In the genomic region with DNA sequence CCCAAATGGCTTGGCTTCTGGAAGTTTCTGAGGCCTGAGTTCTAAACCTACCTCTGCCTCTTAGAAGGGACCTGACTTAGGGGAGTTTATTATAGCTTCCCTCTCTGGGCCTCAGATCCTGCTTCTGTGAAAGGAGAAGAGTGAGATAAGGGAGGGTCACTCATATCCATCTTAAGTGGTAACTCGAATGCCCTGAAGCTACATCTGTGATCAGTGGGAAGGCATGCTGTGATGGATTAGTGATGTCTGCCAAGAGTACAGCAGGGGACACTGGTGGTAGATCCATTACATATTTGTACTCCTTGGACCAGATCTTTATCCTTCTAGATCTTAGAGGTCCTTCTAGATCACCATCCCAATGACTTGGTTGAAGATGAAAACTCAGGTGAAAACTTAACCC, we compare ENCODE assay signal across 25 cellular contexts.
"Had no signal": no experiment of that assay in that cellular context is flagged by ENCODE, and none has a peak within 500 bp of the region (broad histone marks: within the 10 kb centered on the region; RNA-seq: fewer than 3 reads in every experiment).

No MANE protein-coding gene starts in this region.

- H3K4me3 ChIP-seq: pancreas, psoas muscle, right lobe of liver, sigmoid colon, stomach, thoracic aorta, thyroid gland, tibial nerve, upper lobe of right lung, uterus had no signal

- H3K27me3 ChIP-seq: pancreas, right lobe of liver, sigmoid colon, stomach, thyroid gland, tibial nerve, upper lobe of right lung, uterus had no signal

- H3K27ac ChIP-seq: neutrophil, pancreas, psoas muscle, right lobe of liver, sigmoid colon, stomach, thoracic aorta, tibial nerve, upper lobe of right lung, uterus had no signal

- ATAC-seq: naive thymus-derived CD8-positive, alpha-beta T cell; natural killer cell treated with Interleukin-12 subunit alpha and Interleukin-12 subunit beta and Interleukin-15 and Interleukin-18, amount 100 ng/mL, for 72 hours; pancreas; psoas muscle; right cardiac atrium; right lobe of liver; stimulated activated effector memory CD8-positive, alpha-beta T cell treated with anti-CD3 and anti-CD28 coated beads, Interleukin-12 subunit alpha, Interleukin-12 subunit beta, amount 100 ng/mL, for 72 hours; stimulated activated naive B cell treated with anti-CD40 and anti-IgM and Interleukin-4, amounts not matched to agents 10 μg/mL and 1 μg/mL and 100 μg/mL, for 72 hours; upper lobe of right lung had no signal

- H3K36me3 ChIP-seq: neutrophil, pancreas, right lobe of liver, sigmoid colon, stomach, thoracic aorta, thyroid gland, tibial nerve, upper lobe of right lung, uterus had no signal

- DNase-seq: naive thymus-derived CD8-positive, alpha-beta T cell; nephron progenitor cell; nucleus accumbens; pancreas; psoas muscle; right cardiac atrium; right lobe of liver; sigmoid colon; small intestine; stimulated activated CD4-positive, alpha-beta T cell treated with anti-CD3 and anti-CD28 coated beads, Interleukin-15, amount 100 ng/mL, for 24 hours; stimulated activated CD4-positive, alpha-beta T cell treated with anti-CD3 and anti-CD28 coated beads, Interleukin-2, amount 100 ng/mL, for 24 hours; stimulated activated CD4-positive, alpha-beta T cell treated with anti-CD3 and anti-CD28 coated beads, Interleukin-2, amount 100 ng/mL, for 48 hours; stimulated activated CD4-positive, alpha-beta T cell treated with anti-CD3 and anti-CD28 coated beads, Interleukin-4, amount 100 ng/mL, for 24 hours; stimulated activated naive B cell treated with anti-CD40 and anti-IgM and Interleukin-4, amounts not matched to agents 10 μg/mL and 1 μg/mL and 100 μg/mL, for 72 hours; stimulated activated naive CD4-positive, alpha-beta T cell treated with Interleukin-2 at 50 U/mL for 16 hours; stomach; thyroid gland; trophoblast cell; upper lobe of right lung; uterus had no signal

- H3K4me1 ChIP-seq: pancreas, psoas muscle, right lobe of liver, sigmoid colon, stomach, tibial nerve, upper lobe of right lung, uterus had no signal
